In genomic region chr5:150485770-150486401, GRCh38 we compare ENCODE assay signal across 8 cellular contexts. TPM values are rescaled to one million over a fixed set of nuclear protein-coding genes. Genes with fewer than 3 reads are reported as not detected.
DNase-seq lines count a peak whose midpoint lies in the region; ATAC-seq and TF ChIP-seq lines count a peak whose summit lies in the region.

No MANE protein-coding gene starts in this region.

- H3K4me1 Mint-ChIP-seq in activated CD4-positive, alpha-beta memory T cell treated with anti-CD3 and anti-CD28 coated beads, Interleukin-2, amount 10 ng/mL, durations not matched to agents 7 days and 5 days = peaks cover 8% of the 10 kb centered on the region

- no peak overlapping the region for H3K4me3 Mint-ChIP-seq in activated CD4-positive, alpha-beta memory T cell treated with anti-CD3 and anti-CD28 coated beads, Interleukin-2, amount 10 ng/mL, durations not matched to agents 7 days and 5 days

- TF ChIP-seq EP300 in suprapubic skin (IDR thresholded peaks at IDR 0.05) = no peak

- peaks cover 24% of the 10 kb centered on the region for H3K27me3 Mint-ChIP-seq in activated CD4-positive, alpha-beta memory T cell treated with anti-CD3 and anti-CD28 coated beads, Interleukin-2, amount 10 ng/mL, durations not matched to agents 7 days and 5 days

- no peaks in the 10 kb centered on the region for H3K9me3 Mint-ChIP-seq in activated CD4-positive, alpha-beta memory T cell treated with anti-CD3 and anti-CD28 coated beads, Interleukin-2, amount 10 ng/mL, durations not matched to agents 7 days and 5 days

- H3K4me3 ChIP-seq in HL-60 (replicated peaks; ENCODE audit: insufficient read depth, low read length) (peak overlapping the region; percentile 68), mucosa of stomach (ENCODE audit: low read length) (peak overlapping the region; percentile 34), suprapubic skin (peak overlapping the region; percentile 97)

- H3K36me3 ChIP-seq in mucosa of stomach (ENCODE audit: control insufficient read depth, insufficient read depth, low read length) = no peaks in the 10 kb centered on the region
- H3K36me3 ChIP-seq in suprapubic skin = no peaks in the 10 kb centered on the region

- no peak overlapping the region for H3K27ac Mint-ChIP-seq in activated CD4-positive, alpha-beta memory T cell treated with anti-CD3 and anti-CD28 coated beads, Interleukin-2, amount 10 ng/mL, durations not matched to agents 7 days and 5 days

- H3K4me1 ChIP-seq in mucosa of stomach (ENCODE audit: control insufficient read depth, insufficient read depth, low read length) (peaks cover 42% of the 10 kb centered on the region), suprapubic skin (peaks cover 53% of the 10 kb centered on the region)

- WGBS in suprapubic skin = no CpG with 5 or more reads among the region's 85 CpGs

- H3K9me3 ChIP-seq in mucosa of stomach (ENCODE audit: control insufficient read depth, low read length) (no peaks in the 10 kb centered on the region), suprapubic skin (no peaks in the 10 kb centered on the region)

- DNase-seq in GM03348 (ENCODE audit: low spot score) (peak; percentile 87), HL-60 (ENCODE audit: low read depth in 1 of 2, low spot score in 1 of 2) (peak in 1 of 2 experiments; percentile 31), epidermal melanocyte (ENCODE audit: insufficient read length, low spot score) (peak; percentile 79), suprapubic skin (ENCODE audit: low spot score in 2 of 2) (no peak)
- peak; percentile 18 for DNase-seq in activated CD4-positive, alpha-beta memory T cell treated with anti-CD3 and anti-CD28 coated beads, Interleukin-2, amount 10 ng/mL, durations not matched to agents 7 days and 5 days

- no peaks in the 10 kb centered on the region for H3K36me3 Mint-ChIP-seq in activated CD4-positive, alpha-beta memory T cell treated with anti-CD3 and anti-CD28 coated beads, Interleukin-2, amount 10 ng/mL, durations not matched to agents 7 days and 5 days (ENCODE audit: low read depth)

- no peak for TF ChIP-seq POLR2A in suprapubic skin (IDR thresholded peaks at IDR 0.05)

- H3K9ac ChIP-seq in mucosa of stomach (ENCODE audit: low read length) = peak overlapping the region; percentile 93

- POLR2A ChIA-PET in activated CD4-positive, alpha-beta memory T cell treated with anti-CD3 and anti-CD28 coated beads, Interleukin-2, amount 10 ng/mL, durations not matched to agents 7 days and 5 days (lab: Charles Lee) = no interaction called here

- peak overlapping the region; percentile 91 for H3K27ac ChIP-seq in HL-60 (replicated peaks)
- peak overlapping the region; percentile 98 for H3K27ac ChIP-seq in suprapubic skin

- ATAC-seq in GM21576 (IDR thresholded peaks at IDR 0.05; ENCODE audit: unreplicated experiment) = no peak
- ATAC-seq in GM19395 (IDR thresholded peaks at IDR 0.05; ENCODE audit: unreplicated experiment) = no peak

- TF ChIP-seq CTCF in HL-60 (IDR thresholded peaks at IDR 0.05; ENCODE audit: insufficient read depth, low read length) (no peak), suprapubic skin (IDR thresholded peaks at IDR 0.05) (no peak)

- H3K27me3 ChIP-seq in HL-60 (ENCODE audit: insufficient read depth, poor library complexity, severe bottlenecking) (no peaks in the 10 kb centered on the region), mucosa of stomach (ENCODE audit: control insufficient read depth, insufficient read depth, low read length) (no peaks in the 10 kb centered on the region), suprapubic skin (no peaks in the 10 kb centered on the region)

- CTCF ChIA-PET in activated CD4-positive, alpha-beta memory T cell treated with anti-CD3 and anti-CD28 coated beads, Interleukin-2, amount 10 ng/mL, durations not matched to agents 7 days and 5 days (lab: Charles Lee) = no interaction called here

RNA-seq across cellular contexts. Expression of gene NDST1, which starts 22.0 kb away (rescaled TPM):
- total RNA-seq in activated CD4-positive, alpha-beta memory T cell treated with anti-CD3 and anti-CD28 coated beads, Interleukin-2, amount 10 ng/mL, durations not matched to agents 7 days and 5 days = under 1 TPM; 0.13 to 0.18 TPM
- total RNA-seq in suprapubic skin = 100 to 1,000 TPM in 3 of 4 donors, 10 to 100 TPM in 1; 94.6 to 157 (median 134) TPM

RNA-seq across cellular contexts. Expression of gene RPS14, which starts 36.3 kb away (rescaled TPM):
- total RNA-seq in activated CD4-positive, alpha-beta memory T cell treated with anti-CD3 and anti-CD28 coated beads, Interleukin-2, amount 10 ng/mL, durations not matched to agents 7 days and 5 days = 1,000 to 10,000 TPM; 2,316 to 2,367 TPM
- 1,000 to 10,000 TPM; 1,684 to 3,537 (median 3,314) TPM for total RNA-seq in suprapubic skin

Comparison
In these comparisons a context has a peak if more than half of its experiments do, and no peak if none do; other contexts are left out.
1. DNase-seq: peak in GM03348 (single experiment), activated CD4-positive, alpha-beta memory T cell treated with anti-CD3 and anti-CD28 coated beads, Interleukin-2, amount 10 ng/mL, durations not matched to agents 7 days and 5 days (single experiment) and epidermal melanocyte (single experiment); none in suprapubic skin (0 of 2).
2. H3K4me3 ChIP-seq: peak in every context shown above with its lines; median percentile 97 in suprapubic skin; 68 in HL-60; 34 in mucosa of stomach.
3. RNA of gene NDST1, which starts 22.0 kb away (total RNA-seq): 94.6 to 157 TPM in suprapubic skin; 0.13 to 0.18 TPM in activated CD4-positive, alpha-beta memory T cell treated with anti-CD3 and anti-CD28 coated beads, Interleukin-2, amount 10 ng/mL, durations not matched to agents 7 days and 5 days; every median in the first group is over 10 times any median in the second.